ENCODE assay signal across 16 cellular contexts in genomic region chr17:223723-224471, GRCh38. TPM values are rescaled to one million over a fixed set of nuclear protein-coding genes. Genes with fewer than 3 reads are reported as not detected.
DNase-seq lines count a peak whose midpoint lies in the region; ATAC-seq and TF ChIP-seq lines count a peak whose summit lies in the region.
"Had no signal": no experiment of that assay in that cellular context is flagged by ENCODE, and none has a peak within 500 bp of the region (broad histone marks: within the 10 kb centered on the region; RNA-seq: fewer than 3 reads in every experiment).

No MANE protein-coding gene starts in this region.

- no peak overlapping the region for H3K4me2 ChIP-seq in Karpas-422 (ENCODE audit: low read depth, low read length, poor library complexity, severe bottlenecking)

- no peak for TF ChIP-seq CTCF in mucosa of descending colon (IDR thresholded peaks at IDR 0.05)
- no peak for TF ChIP-seq CTCF in suprapubic skin (IDR thresholded peaks at IDR 0.05)

- H3K4me1 Mint-ChIP-seq in activated naive CD4-positive, alpha-beta T cell treated with anti-CD3 and anti-CD28 coated beads, Interleukin-2, amount 10 ng/mL, durations not matched to agents 7 days and 5 days: no peaks in the 10 kb centered on the region

- no peaks in the 10 kb centered on the region for H3K36me3 Mint-ChIP-seq in activated naive CD4-positive, alpha-beta T cell treated with anti-CD3 and anti-CD28 coated beads, Interleukin-2, amount 10 ng/mL, durations not matched to agents 7 days and 5 days

- H2AFZ ChIP-seq in Karpas-422 (ENCODE audit: low read length): no peak overlapping the region

- no peak for TF ChIP-seq POLR2A in suprapubic skin (IDR thresholded peaks at IDR 0.05)

- H4K20me1 ChIP-seq in Karpas-422 (ENCODE audit: insufficient read depth, low read depth, low read length): no peaks in the 10 kb centered on the region

- peaks cover 3% of the 10 kb centered on the region for H3K27me3 Mint-ChIP-seq in activated naive CD4-positive, alpha-beta T cell treated with anti-CD3 and anti-CD28 coated beads, Interleukin-2, amount 10 ng/mL, durations not matched to agents 7 days and 5 days

- H3K9me2 ChIP-seq in Karpas-422 (replicated peaks; ENCODE audit: insufficient read depth, low read length): no peaks in the 10 kb centered on the region

- H3K27ac ChIP-seq in suprapubic skin: no peak overlapping the region
- H3K27ac ChIP-seq in Karpas-422 (ENCODE audit: low read length): no peak overlapping the region
- H3K27ac ChIP-seq: BLaER1 treated with 17β-estradiol and CSF1 and Interleukin-3, amounts not matched to agents 10 nM and 100 nM; RWPE1 had no signal

- no peak for TF ChIP-seq EP300 in suprapubic skin (IDR thresholded peaks at IDR 0.05)

- ATAC-seq in mucosa of descending colon: peak; percentile 36
- ATAC-seq: PC-3 had no signal

- H3K27ac Mint-ChIP-seq in activated naive CD4-positive, alpha-beta T cell treated with anti-CD3 and anti-CD28 coated beads, Interleukin-2, amount 10 ng/mL, durations not matched to agents 7 days and 5 days: no peak overlapping the region

- H3K4me1 ChIP-seq in mucosa of descending colon (ENCODE audit: low read depth): no peaks in the 10 kb centered on the region
- no peaks in the 10 kb centered on the region for H3K4me1 ChIP-seq in suprapubic skin
- H3K4me1 ChIP-seq in Karpas-422 (ENCODE audit: low read length): no peaks in the 10 kb centered on the region

- intact Hi-C loops in cardiac septum (cut with DNase I): no loop called here
- intact Hi-C loops in mucosa of descending colon (cut with DNase I, micrococcal nuclease): no loop called here

- 66% methylated on average over 11 of the region's 12 CpGs for WGBS in suprapubic skin

- H3K9ac ChIP-seq in Karpas-422 (ENCODE audit: low read length): no peak overlapping the region
- H3K9ac ChIP-seq: BLaER1 treated with 17β-estradiol and CSF1 and Interleukin-3, amounts not matched to agents 10 nM and 100 nM had no signal

- DNase-seq in activated naive CD4-positive, alpha-beta T cell treated with anti-CD3 and anti-CD28 coated beads, Interleukin-2, amount 10 ng/mL, durations not matched to agents 7 days and 5 days: peak; percentile 11
- DNase-seq in activated naive CD4-positive, alpha-beta T cell (lab: John Stamatoyannopoulos, UW): no peak
- DNase-seq in cardiac septum (ENCODE audit: low spot score): peak; percentile 60
- DNase-seq in mucosa of descending colon: peak in 2 of 3 donors; percentile 14 to 43
- peak; percentile 54 to 65 for DNase-seq in suprapubic skin (ENCODE audit: low spot score in 2 of 2)
- no peak for DNase-seq in NCI-H1092 (lab: John Stamatoyannopoulos, UW)
- DNase-seq in kidney tubule cell (ENCODE audit: low spot score): no peak
- DNase-seq in Karpas-422: no peak
- DNase-seq: GDM1, IMR-90, NCI-H187, NCI-H446 treated with DMSO at 0.1 percent for 48 hours, PC-3 had no signal

- H3K9me3 ChIP-seq in mucosa of descending colon (no peaks in the 10 kb centered on the region), suprapubic skin (no peaks in the 10 kb centered on the region), Karpas-422 (ENCODE audit: low read length) (no peaks in the 10 kb centered on the region)
- H3K9me3 ChIP-seq: BLaER1 treated with 17β-estradiol and CSF1 and Interleukin-3, amounts not matched to agents 10 nM and 100 nM had no signal

- CTCF ChIA-PET in activated naive CD4-positive, alpha-beta T cell treated with anti-CD3 and anti-CD28 coated beads, Interleukin-2, amount 10 ng/mL, durations not matched to agents 7 days and 5 days (lab: Charles Lee): no interaction called here

- H3K79me2 ChIP-seq in Karpas-422 (ENCODE audit: low read length): no peaks in the 10 kb centered on the region

- H3K4me3 Mint-ChIP-seq in activated naive CD4-positive, alpha-beta T cell treated with anti-CD3 and anti-CD28 coated beads, Interleukin-2, amount 10 ng/mL, durations not matched to agents 7 days and 5 days: no peak overlapping the region

- H3K4me3 ChIP-seq in mucosa of descending colon (no peak overlapping the region), suprapubic skin (no peak overlapping the region), Karpas-422 (ENCODE audit: low read length) (no peak overlapping the region)
- H3K4me3 ChIP-seq: BLaER1 treated with 17β-estradiol and CSF1 and Interleukin-3, amounts not matched to agents 10 nM and 100 nM had no signal

- H3K27me3 ChIP-seq in suprapubic skin (no peaks in the 10 kb centered on the region), Karpas-422 (ENCODE audit: low read length) (no peaks in the 10 kb centered on the region)
- H3K27me3 ChIP-seq: BLaER1 treated with 17β-estradiol and CSF1 and Interleukin-3, amounts not matched to agents 10 nM and 100 nM had no signal

- H3K9me3 Mint-ChIP-seq in activated naive CD4-positive, alpha-beta T cell treated with anti-CD3 and anti-CD28 coated beads, Interleukin-2, amount 10 ng/mL, durations not matched to agents 7 days and 5 days: no peaks in the 10 kb centered on the region

- H3K36me3 ChIP-seq in mucosa of descending colon (ENCODE audit: low read depth) (no peaks in the 10 kb centered on the region), suprapubic skin (no peaks in the 10 kb centered on the region), Karpas-422 (ENCODE audit: insufficient read depth, low read length) (no peaks in the 10 kb centered on the region)
- H3K36me3 ChIP-seq: BLaER1 treated with 17β-estradiol and CSF1 and Interleukin-3, amounts not matched to agents 10 nM and 100 nM had no signal

RNA-seq across cellular contexts. Expression of gene DOC2B, which starts 42.4 kb away (rescaled TPM):
- total RNA-seq in cardiac septum (6.4 TPM), mucosa of descending colon (1 to 10 TPM; 3.2 to 6.7 (median 4.0) TPM), suprapubic skin (10 to 100 TPM in 1 of 4 donors, 1 to 10 TPM in 3; 1.8 to 19.4 (median 6.1) TPM)
- total RNA-seq in Karpas-422 (2014; rRNA removed; shearing (Covaris generic); ENCODE audit: low replicate concordance): not detected in 2 replicates
- total RNA-seq: IMR-90, LHCN-M2 had no signal

Comparison
In these comparisons a context has a peak if more than half of its experiments do, and no peak if none do; other contexts are left out.
1. DNase-seq: peak in activated naive CD4-positive, alpha-beta T cell treated with anti-CD3 and anti-CD28 coated beads, Interleukin-2, amount 10 ng/mL, durations not matched to agents 7 days and 5 days (single experiment), cardiac septum (single experiment), mucosa of descending colon (2 of 3) and suprapubic skin (2 of 2); none in activated naive CD4-positive, alpha-beta T cell (0 of 4), NCI-H1092 (single experiment), kidney tubule cell (single experiment) and Karpas-422 (single experiment).